In genomic region chr4:86935499-86935832, GRCh38 we compare ENCODE assay signal across 1 cellular context.
TF ChIP-seq lines count a peak whose summit lies in the region.

No MANE protein-coding gene starts in this region.

TF ChIP-seq in IMR-90, 13 proteins besides CTCF, POLR2A, EP300 and RAD21 (continued from another document):
- TF ChIP-seq, protein P1, sequence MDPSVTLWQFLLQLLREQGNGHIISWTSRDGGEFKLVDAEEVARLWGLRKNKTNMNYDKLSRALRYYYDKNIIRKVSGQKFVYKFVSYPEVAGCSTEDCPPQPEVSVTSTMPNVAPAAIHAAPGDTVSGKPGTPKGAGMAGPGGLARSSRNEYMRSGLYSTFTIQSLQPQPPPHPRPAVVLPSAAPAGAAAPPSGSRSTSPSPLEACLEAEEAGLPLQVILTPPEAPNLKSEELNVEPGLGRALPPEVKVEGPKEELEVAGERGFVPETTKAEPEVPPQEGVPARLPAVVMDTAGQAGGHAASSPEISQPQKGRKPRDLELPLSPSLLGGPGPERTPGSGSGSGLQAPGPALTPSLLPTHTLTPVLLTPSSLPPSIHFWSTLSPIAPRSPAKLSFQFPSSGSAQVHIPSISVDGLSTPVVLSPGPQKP (IDR thresholded peaks at IDR 0.05; ENCODE audit: borderline replicate concordance, low read depth, low read length), result no peak
- TF ChIP-seq RCOR1 (IDR thresholded peaks at IDR 0.05; ENCODE audit: insufficient replicate concordance, low read length) (no peak), FOS (IDR thresholded peaks at IDR 0.05; ENCODE audit: low read depth, low read length) (no peak)
